Comparison of ENCODE assay signal across 30 cellular contexts in genomic region chr6:7198833-7199800, GRCh38.
DNase-seq lines count a peak whose midpoint lies in the region; ATAC-seq, FAIRE-seq and TF ChIP-seq lines count a peak whose summit lies in the region.
"Had no signal": no experiment of that assay in that cellular context is flagged by ENCODE, and none has a peak within 500 bp of the region (broad histone marks: within the 10 kb centered on the region; RNA-seq: fewer than 3 reads in every experiment).

No MANE protein-coding gene starts in this region.

- H3K36me3 Mint-ChIP-seq in mesothelial cell of epicardium: peaks cover 14% of the 10 kb centered on the region

- H3K4me3 Mint-ChIP-seq in mesothelial cell of epicardium: no peak overlapping the region
- H3K4me3 Mint-ChIP-seq: activated CD4-positive, alpha-beta T cell treated with anti-CD3 and anti-CD28 coated beads for 36 hours; activated CD8-positive, alpha-beta T cell treated with anti-CD3 and anti-CD28 coated beads for 36 hours; neural progenitor cell; stimulated activated naive CD8-positive, alpha-beta T cell treated with anti-CD3 and anti-CD28 coated beads, Interleukin-15, amount 100 ng/mL, for 72 hours had no signal

- H3K9ac ChIP-seq in K562 (ENCODE audit: insufficient read depth in 1 of 2, low read depth in 2 of 2, low read length in 2 of 2): peak overlapping the region; percentile 35 to 90; a peak in 2 of 4 replicates
- H3K9ac ChIP-seq: BLaER1, neural progenitor cell, parathyroid adenoma had no signal

- no peaks in the 10 kb centered on the region for H3K9me3 Mint-ChIP-seq in mesothelial cell of epicardium
- H3K9me3 Mint-ChIP-seq: activated CD8-positive, alpha-beta T cell treated with anti-CD3 and anti-CD28 coated beads for 36 hours; activated naive CD4-positive, alpha-beta T cell treated with anti-CD3 and anti-CD28 coated beads, Interleukin-2, amount 50 U/mL, for 72 hours; neural progenitor cell; stimulated activated naive CD8-positive, alpha-beta T cell treated with anti-CD3 and anti-CD28 coated beads, Interleukin-15, amount 100 ng/mL, for 72 hours had no signal

- ATAC-seq in K562 (peak; percentile 65), GM19463 (IDR thresholded peaks at IDR 0.05; ENCODE audit: unreplicated experiment) (no peak)
- ATAC-seq: activated CD4-positive, alpha-beta T cell treated with anti-CD3 and anti-CD28 coated beads for 36 hours; activated CD8-positive, alpha-beta T cell treated with anti-CD3 and anti-CD28 coated beads for 36 hours; activated naive CD4-positive, alpha-beta T cell treated with anti-CD3 and anti-CD28 coated beads, Interleukin-2, amount 50 U/mL, for 72 hours; left lung; stimulated activated naive CD8-positive, alpha-beta T cell treated with anti-CD3 and anti-CD28 coated beads, Interleukin-15, amount 100 ng/mL, for 72 hours had no signal

- TF ChIP-seq CTCF in K562 (IDR thresholded peaks at IDR 0.05 in 2 of 3, conservative IDR thresholded peaks at IDR 0.05 in 1 of 3; ENCODE audit: insufficient read depth in 2 of 3, low read depth in 1 of 3, low read length in 3 of 3) (no peak), mesothelial cell of epicardium (IDR thresholded peaks at IDR 0.05; ENCODE audit: unreplicated experiment) (no peak)

- H3K79me2 ChIP-seq in K562 (ENCODE audit: control insufficient read depth, insufficient read depth, low read length): peaks cover 100% of the 10 kb centered on the region

- peak; percentile 80 for TF ChIP-seq POLR2A in K562 (conservative IDR thresholded peaks at IDR 0.05)

- H3K4me1 Mint-ChIP-seq in mesothelial cell of epicardium: peaks cover 30% of the 10 kb centered on the region

- CTCF ChIA-PET in K562 (lab: Yijun Ruan, JAX; ENCODE audit: low intra/inter-chr PET ratio): interaction anchor here (0.6 kb wide), 1 partner anchor 44 kb away, joined by 3 read pairs; no protein-coding TSS in a partner anchor

- H3K9me1 ChIP-seq in K562 (ENCODE audit: control insufficient read depth, insufficient read depth, low read length): no peaks in the 10 kb centered on the region

- TF ChIP-seq RAD21 in K562 (CRISPR knock-in tag; conservative IDR thresholded peaks at IDR 0.05 in 1 of 2, IDR thresholded peaks at IDR 0.05 in 1 of 2): peak; percentile 22 to 23; a peak in 2 of 4 replicates

- no peaks in the 10 kb centered on the region for H4K20me1 ChIP-seq in K562 (replicated peaks; ENCODE audit: control insufficient read depth, insufficient read depth, low read length)

- DNase-seq in OCI-M2 (lab: John Stamatoyannopoulos, UW; ENCODE audit: unreplicated experiment) (peak; percentile 94), K562 (ENCODE audit: extremely low read depth in 1 of 4, low spot score in 3 of 4) (peak; percentile 71 to 94 (median 80)), mesothelial cell of epicardium (ENCODE audit: low spot score in 2 of 2, unreplicated experiment in 2 of 2) (no peak), NCI-H128 (lab: John Stamatoyannopoulos, UW; ENCODE audit: unreplicated experiment) (no peak), HuH-7.5 (ENCODE audit: low spot score) (no peak)
- no peak for DNase-seq in activated T-cell treated with anti-CD3 and anti-CD28 coated beads, Interleukin-2, amount 50 U/mL, for 48 hours
- DNase-seq: activated CD4-positive, alpha-beta T cell treated with anti-CD3 and anti-CD28 coated beads for 36 hours; activated CD8-positive, alpha-beta T cell treated with anti-CD3 and anti-CD28 coated beads for 36 hours; anterior cingulate cortex; DMS79 treated with DMSO at 0.1 percent for 48 hours; effector CD8-positive, alpha-beta T cell; GDM1; glutamatergic neuron; IMR-90; left lung; mesendoderm; NCI-H1092; NCI-H1930; NCI-H2171 treated with DMSO at 0.1 percent for 48 hours; NCI-H510A treated with DMSO at 0.1 percent for 48 hours; retina; stimulated activated naive CD8-positive, alpha-beta T cell treated with anti-CD3 and anti-CD28 coated beads, Interleukin-15, amount 100 ng/mL, for 72 hours had no signal

- H3K27ac ChIP-seq in K562 (ENCODE audit: extremely low read depth, low read depth, low read length): peak overlapping the region; percentile 96
- H3K27ac ChIP-seq: BLaER1, left lung, neural progenitor cell, parathyroid adenoma, RWPE1 had no signal

- no peaks in the 10 kb centered on the region for H3K27me3 Mint-ChIP-seq in mesothelial cell of epicardium (ENCODE audit: low read depth)
- H3K27me3 Mint-ChIP-seq: activated CD4-positive, alpha-beta T cell treated with anti-CD3 and anti-CD28 coated beads for 36 hours; activated CD8-positive, alpha-beta T cell treated with anti-CD3 and anti-CD28 coated beads for 36 hours; stimulated activated naive CD8-positive, alpha-beta T cell treated with anti-CD3 and anti-CD28 coated beads, Interleukin-15, amount 100 ng/mL, for 72 hours had no signal

- POLR2A ChIA-PET in K562 (lab: Yijun Ruan, JAX): interaction anchor here (0.6 to 3.0 kb wide), 20 partner anchors 9 to 652 kb away, joined by 3 to 8 read pairs (median 4); no protein-coding TSS in a partner anchor

- peaks cover 71% of the 10 kb centered on the region for H3K36me3 ChIP-seq in K562 (ENCODE audit: control insufficient read depth, insufficient read depth, low read length)
- H3K36me3 ChIP-seq: neural progenitor cell had no signal

- BruUV-seq in K562 (replicated peaks; lab: Mats Ljungman, UMichigan): TSS peak; percentile 52

- under 1% methylated on average over 11 of the region's 11 CpGs for WGBS in K562 (ENCODE audit: insufficient coverage, low coverage, missing lambda C conversion rate)

- H3K27ac Mint-ChIP-seq in mesothelial cell of epicardium: peak overlapping the region; percentile 67
- H3K27ac Mint-ChIP-seq: activated CD4-positive, alpha-beta T cell treated with anti-CD3 and anti-CD28 coated beads for 36 hours; activated CD8-positive, alpha-beta T cell treated with anti-CD3 and anti-CD28 coated beads for 36 hours; neural progenitor cell; stimulated activated naive CD8-positive, alpha-beta T cell treated with anti-CD3 and anti-CD28 coated beads, Interleukin-15, amount 100 ng/mL, for 72 hours had no signal

- peak; percentile 94 for FAIRE-seq in K562 (lab: Jason Lieb, UNC)
- FAIRE-seq: TTC549 had no signal

- H3K4me3 ChIP-seq in K562: peak overlapping the region; percentile 49
- H3K4me3 ChIP-seq: BLaER1, left lung, neural progenitor cell, skin epidermis had no signal

- peak; percentile 98 for TF ChIP-seq EP300 in K562 (IDR thresholded peaks at IDR 0.05; ENCODE audit: low read length)

- intact Hi-C loops in K562 (cut with micrococcal nuclease): loop anchor here (2.0 to 5.0 kb wide), 3 partner anchors 34 to 92 kb away; partner anchors contain the start of gene RREB1

- H3K4me2 ChIP-seq in K562 (ENCODE audit: insufficient read depth, low read length): peak overlapping the region; percentile 100
- H3K4me2 ChIP-seq: BLaER1, neural progenitor cell had no signal

- no peaks in the 10 kb centered on the region for H3K9me3 ChIP-seq in K562 (replicated peaks; ENCODE audit: control insufficient read depth, insufficient read depth, low read depth, low read length)
- H3K9me3 ChIP-seq: BLaER1, left lung had no signal

- in situ Hi-C loops in K562 (cut with MboI): no loop called here

- H3K27me3 ChIP-seq in K562 (ENCODE audit: control insufficient read depth in 2 of 2, insufficient read depth in 2 of 2, low read length in 2 of 2): no peaks in the 10 kb centered on the region
- H3K27me3 ChIP-seq: BLaER1, left lung, neural progenitor cell had no signal

- peak overlapping the region; percentile 63 for H2AFZ ChIP-seq in K562 (ENCODE audit: low read depth, low read length)
- H2AFZ ChIP-seq: neural progenitor cell, parathyroid adenoma had no signal

- H3K4me1 ChIP-seq in K562 (replicated peaks in 1 of 2; ENCODE audit: control insufficient read depth in 2 of 2, insufficient read depth in 2 of 2, low read length in 2 of 2): peaks cover 23 to 56% of the 10 kb centered on the region in 2 experiments
- H3K4me1 ChIP-seq: parathyroid adenoma had no signal

TF ChIP-seq in K562, 482 proteins besides CTCF, POLR2A, EP300 and RAD21 (continues in another document):
- TF ChIP-seq ZNF311 (CRISPR knock-in tag; IDR thresholded peaks at IDR 0.05): peak; percentile 53
- TF ChIP-seq SNIP1 (IDR thresholded peaks at IDR 0.05; ENCODE audit: low read depth): 0 out of 2 replicates have a peak, but pooled peaks have one; percentile 47
- TF ChIP-seq GTF2A2 (tag; IDR thresholded peaks at IDR 0.05): no peak
- 0 out of 2 replicates have a peak, but pooled peaks have one; percentile 50 for TF ChIP-seq HOMEZ (CRISPR knock-in tag; IDR thresholded peaks at IDR 0.05)
- TF ChIP-seq HLTF (IDR thresholded peaks at IDR 0.05): 0 out of 2 replicates have a peak, but pooled peaks have one; percentile 28
- TF ChIP-seq, protein P1, sequence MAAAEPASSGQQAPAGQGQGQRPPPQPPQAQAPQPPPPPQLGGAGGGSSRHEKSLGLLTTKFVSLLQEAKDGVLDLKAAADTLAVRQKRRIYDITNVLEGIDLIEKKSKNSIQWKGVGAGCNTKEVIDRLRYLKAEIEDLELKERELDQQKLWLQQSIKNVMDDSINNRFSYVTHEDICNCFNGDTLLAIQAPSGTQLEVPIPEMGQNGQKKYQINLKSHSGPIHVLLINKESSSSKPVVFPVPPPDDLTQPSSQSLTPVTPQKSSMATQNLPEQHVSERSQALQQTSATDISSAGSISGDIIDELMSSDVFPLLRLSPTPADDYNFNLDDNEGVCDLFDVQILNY (CRISPR knock-in tag; IDR thresholded peaks at IDR 0.05): no peak
- peak; percentile 95 for TF ChIP-seq SMARCA4 (IDR thresholded peaks at IDR 0.05)
- peak; percentile 89 for TF ChIP-seq POLR2H (tag; IDR thresholded peaks at IDR 0.05; ENCODE audit: low read depth)
- no peak for TF ChIP-seq NR2C1 (IDR thresholded peaks at IDR 0.05)
- TF ChIP-seq NR2C1 (tag; IDR thresholded peaks at IDR 0.05): peak; percentile 47
- TF ChIP-seq, protein P2, sequence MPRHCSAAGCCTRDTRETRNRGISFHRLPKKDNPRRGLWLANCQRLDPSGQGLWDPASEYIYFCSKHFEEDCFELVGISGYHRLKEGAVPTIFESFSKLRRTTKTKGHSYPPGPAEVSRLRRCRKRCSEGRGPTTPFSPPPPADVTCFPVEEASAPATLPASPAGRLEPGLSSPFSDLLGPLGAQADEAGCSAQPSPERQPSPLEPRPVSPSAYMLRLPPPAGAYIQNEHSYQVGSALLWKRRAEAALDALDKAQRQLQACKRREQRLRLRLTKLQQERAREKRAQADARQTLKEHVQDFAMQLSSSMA (CRISPR knock-in tag; IDR thresholded peaks at IDR 0.05): peak; percentile 35; the same call in 1 of the 2 replicates

Comparison
In these comparisons a context has a peak if more than half of its experiments do, and no peak if none do; other contexts are left out.
1. DNase-seq: peak in OCI-M2 (single experiment) and K562 (4 of 4); none in mesothelial cell of epicardium (0 of 2), NCI-H128 (single experiment), activated T-cell treated with anti-CD3 and anti-CD28 coated beads, Interleukin-2, amount 50 U/mL, for 48 hours (0 of 2) and HuH-7.5 (single experiment).